In the genomic region with DNA sequence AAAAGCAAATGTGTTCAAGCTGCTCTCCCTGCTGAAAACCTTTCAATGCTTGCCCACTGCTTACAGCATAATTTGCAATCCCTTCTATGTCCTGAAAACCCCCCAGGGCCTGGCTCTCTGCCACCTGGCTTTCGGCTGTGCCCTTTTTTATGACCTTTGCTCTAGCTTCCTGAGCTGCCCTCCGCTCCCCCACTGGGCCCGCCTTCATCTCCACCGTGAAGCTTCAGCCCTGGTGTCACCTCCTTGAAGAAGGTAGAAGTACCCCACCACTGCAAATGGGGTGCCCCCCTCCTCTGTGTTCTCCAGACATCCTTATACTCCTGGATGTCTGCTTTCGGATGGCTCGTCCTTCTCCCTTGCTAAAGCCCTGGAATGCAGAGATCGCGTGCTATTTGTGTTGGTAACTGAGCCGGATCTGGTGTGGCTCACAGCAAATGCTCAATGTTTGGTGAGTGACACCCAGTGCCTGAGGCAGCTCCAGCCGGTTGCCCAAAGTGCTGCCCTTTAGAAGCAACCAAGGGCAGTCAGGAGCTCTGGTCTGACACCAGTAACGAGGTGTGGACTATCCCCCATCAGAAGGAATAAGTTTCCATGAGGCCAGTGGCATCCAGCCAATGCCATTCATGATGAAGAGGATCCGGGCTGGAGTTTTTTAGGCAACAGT, we compare ENCODE assay signal across 13 cellular contexts.
DNase-seq lines count a peak whose midpoint lies in the region; ATAC-seq, FAIRE-seq and TF ChIP-seq lines count a peak whose summit lies in the region.
"Had no signal": no experiment of that assay in that cellular context is flagged by ENCODE, and none has a peak within 500 bp of the region (broad histone marks: within the 10 kb centered on the region; RNA-seq: fewer than 3 reads in every experiment).

No MANE protein-coding gene starts in this region.

- H3K27me3 ChIP-seq in endodermal cell (ENCODE audit: control insufficient read depth, insufficient read depth, low read length, poor library complexity, severe bottlenecking), result no peaks in the 10 kb centered on the region
- H3K27me3 ChIP-seq in pancreas, result no peaks in the 10 kb centered on the region
- no peaks in the 10 kb centered on the region for H3K27me3 ChIP-seq in upper lobe of right lung

- DNase-seq in Daoy (ENCODE audit: low read depth) (peak; percentile 82), NCI-H2029 treated with DMSO at 0.1 percent for 48 hours (lab: John Stamatoyannopoulos, UW) (peak; percentile 49), endodermal cell (no peak), pancreas (peak in 3 of 6 donors; percentile 17 to 71 (median 42)), caudate nucleus (lab: John Stamatoyannopoulos, UW) (no peak), upper lobe of right lung (no peak), KG1 (lab: John Stamatoyannopoulos, UW) (no peak)
- no peak for DNase-seq in activated CD8-positive, alpha-beta T cell treated with anti-CD3 and anti-CD28 coated beads, Interleukin-2, amount 10 ng/mL, durations not matched to agents 7 days and 5 days
- DNase-seq: activated T-cell treated with anti-CD3 and anti-CD28 coated beads, Interleukin-2, amount 50 U/mL, for 72 hours; islet precursor cell; stimulated activated naive CD4-positive, alpha-beta T cell treated with Interleukin-2 at 50 U/mL for 16 hours had no signal

- peak; percentile 8 to 60 (median 42) for ATAC-seq in pancreas
- ATAC-seq in activated CD8-positive, alpha-beta T cell treated with anti-CD3 and anti-CD28 coated beads, Interleukin-2, amount 10 ng/mL, durations not matched to agents 7 days and 5 days, result no peak
- ATAC-seq in upper lobe of right lung, result no peak
- ATAC-seq: activated T-cell treated with anti-CD3 and anti-CD28 coated beads, Interleukin-2, amount 50 U/mL, for 72 hours had no signal

- H3K4me3 ChIP-seq in endodermal cell (ENCODE audit: low read length) (no peak overlapping the region), pancreas (no peak overlapping the region), upper lobe of right lung (no peak overlapping the region)
- H3K4me3 ChIP-seq: skin epidermis had no signal

- WGBS in endodermal cell (ENCODE audit: insufficient coverage in 1 of 2, insufficient read length in 1 of 2), 2 experiments, result 87 to 92% methylated on average over 8 to 12 of the region's 12 CpGs
- 58 to 65% methylated on average over 12 of the region's 12 CpGs for WGBS in pancreas, 2 donors

- FAIRE-seq in pancreas (lab: Jason Lieb, UNC), result no peak

- no peak overlapping the region for H3K4me3 Mint-ChIP-seq in endodermal cell
- no peak overlapping the region for H3K4me3 Mint-ChIP-seq in activated CD8-positive, alpha-beta T cell treated with anti-CD3 and anti-CD28 coated beads, Interleukin-2, amount 10 ng/mL, durations not matched to agents 7 days and 5 days
- H3K4me3 Mint-ChIP-seq: activated T-cell treated with anti-CD3 and anti-CD28 coated beads, Interleukin-2, amount 50 U/mL, for 72 hours; T-helper 1 cell treated with Interleukin-12 subunit alpha and Interleukin-12 subunit beta and Interleukin-4 antibody, amounts not matched to agents 30 μg/mL and 1 μg/mL, for 36 hours had no signal

- CTCF ChIA-PET in activated CD8-positive, alpha-beta T cell treated with anti-CD3 and anti-CD28 coated beads, Interleukin-2, amount 10 ng/mL, durations not matched to agents 7 days and 5 days (lab: Charles Lee), result interaction anchor here (1.0 kb wide), 1 partner anchor 91 kb away, joined by 4 read pairs; no protein-coding TSS in a partner anchor

- H3K27ac ChIP-seq in endodermal cell (ENCODE audit: low read depth, low read length) (peak overlapping the region; percentile 30), pancreas (no peak overlapping the region), caudate nucleus (ENCODE audit: low read depth, low read length) (no peak overlapping the region), upper lobe of right lung (no peak overlapping the region)

- TF ChIP-seq CTCF in endodermal cell (conservative IDR thresholded peaks at IDR 0.05), result no peak
- TF ChIP-seq CTCF in pancreas (IDR thresholded peaks at IDR 0.05), result no peak
- TF ChIP-seq CTCF in upper lobe of right lung (IDR thresholded peaks at IDR 0.05), result no peak

- no peaks in the 10 kb centered on the region for H3K9me3 Mint-ChIP-seq in endodermal cell
- no peaks in the 10 kb centered on the region for H3K9me3 Mint-ChIP-seq in activated CD8-positive, alpha-beta T cell treated with anti-CD3 and anti-CD28 coated beads, Interleukin-2, amount 10 ng/mL, durations not matched to agents 7 days and 5 days (ENCODE audit: insufficient read depth)
- H3K9me3 Mint-ChIP-seq: activated T-cell treated with anti-CD3 and anti-CD28 coated beads, Interleukin-2, amount 50 U/mL, for 72 hours; T-helper 1 cell treated with Interleukin-12 subunit alpha and Interleukin-12 subunit beta and Interleukin-4 antibody, amounts not matched to agents 30 μg/mL and 1 μg/mL, for 36 hours had no signal

- H3K36me3 Mint-ChIP-seq in endodermal cell (ENCODE audit: low read depth), result peaks cover 36% of the 10 kb centered on the region
- no peaks in the 10 kb centered on the region for H3K36me3 Mint-ChIP-seq in activated CD8-positive, alpha-beta T cell treated with anti-CD3 and anti-CD28 coated beads, Interleukin-2, amount 10 ng/mL, durations not matched to agents 7 days and 5 days (ENCODE audit: low read depth)

- H3K9me3 ChIP-seq in endodermal cell (ENCODE audit: control insufficient read depth, low read length) (peaks cover 6% of the 10 kb centered on the region), pancreas (no peaks in the 10 kb centered on the region), upper lobe of right lung (no peaks in the 10 kb centered on the region)

- H3K4me1 Mint-ChIP-seq in endodermal cell, result peaks cover 16% of the 10 kb centered on the region
- H3K4me1 Mint-ChIP-seq in activated CD8-positive, alpha-beta T cell treated with anti-CD3 and anti-CD28 coated beads, Interleukin-2, amount 10 ng/mL, durations not matched to agents 7 days and 5 days (ENCODE audit: low read depth), result peaks cover 12% of the 10 kb centered on the region

- no peak overlapping the region for H3K27ac Mint-ChIP-seq in endodermal cell
- no peak overlapping the region for H3K27ac Mint-ChIP-seq in activated CD8-positive, alpha-beta T cell treated with anti-CD3 and anti-CD28 coated beads, Interleukin-2, amount 10 ng/mL, durations not matched to agents 7 days and 5 days
- H3K27ac Mint-ChIP-seq: activated T-cell treated with anti-CD3 and anti-CD28 coated beads, Interleukin-2, amount 50 U/mL, for 72 hours; T-helper 1 cell treated with Interleukin-12 subunit alpha and Interleukin-12 subunit beta and Interleukin-4 antibody, amounts not matched to agents 30 μg/mL and 1 μg/mL, for 36 hours had no signal

- POLR2A ChIA-PET in activated CD8-positive, alpha-beta T cell treated with anti-CD3 and anti-CD28 coated beads, Interleukin-2, amount 10 ng/mL, durations not matched to agents 7 days and 5 days (lab: Charles Lee), result no interaction called here

- H3K36me3 ChIP-seq in endodermal cell (ENCODE audit: control insufficient read depth, insufficient read depth, low read length) (peaks cover 49% of the 10 kb centered on the region), pancreas (peaks cover 0 to 5% (median 5%) of the 10 kb centered on the region in 3 donors), upper lobe of right lung (no peaks in the 10 kb centered on the region)

- H3K9ac ChIP-seq in endodermal cell (ENCODE audit: extremely low read depth, low read length, poor library complexity, severe bottlenecking), result no peak overlapping the region

- intact Hi-C loops in pancreas (cut with DNase I) (no loop called here), upper lobe of right lung (cut with DNase I) (no loop called here)

- H3K4me1 ChIP-seq in endodermal cell (ENCODE audit: control insufficient read depth, insufficient read depth, low read length) (peaks cover 5% of the 10 kb centered on the region), pancreas (no peaks in the 10 kb centered on the region), upper lobe of right lung (peaks cover 5% of the 10 kb centered on the region)

- no peaks in the 10 kb centered on the region for H3K27me3 Mint-ChIP-seq in endodermal cell (ENCODE audit: insufficient read depth)
- H3K27me3 Mint-ChIP-seq in activated CD8-positive, alpha-beta T cell treated with anti-CD3 and anti-CD28 coated beads, Interleukin-2, amount 10 ng/mL, durations not matched to agents 7 days and 5 days (ENCODE audit: low read depth), result no peaks in the 10 kb centered on the region

Comparison
In these comparisons a context has a peak if more than half of its experiments do, and no peak if none do; other contexts are left out.
1. DNase-seq: peak in Daoy (single experiment) and NCI-H2029 treated with DMSO at 0.1 percent for 48 hours (single experiment); none in endodermal cell (single experiment), caudate nucleus (0 of 61), activated CD8-positive, alpha-beta T cell treated with anti-CD3 and anti-CD28 coated beads, Interleukin-2, amount 10 ng/mL, durations not matched to agents 7 days and 5 days (single experiment), upper lobe of right lung (single experiment) and KG1 (single experiment).
2. ATAC-seq: peak in pancreas (4 of 4); none in activated CD8-positive, alpha-beta T cell treated with anti-CD3 and anti-CD28 coated beads, Interleukin-2, amount 10 ng/mL, durations not matched to agents 7 days and 5 days (single experiment) and upper lobe of right lung (single experiment).